In the genomic region with DNA sequence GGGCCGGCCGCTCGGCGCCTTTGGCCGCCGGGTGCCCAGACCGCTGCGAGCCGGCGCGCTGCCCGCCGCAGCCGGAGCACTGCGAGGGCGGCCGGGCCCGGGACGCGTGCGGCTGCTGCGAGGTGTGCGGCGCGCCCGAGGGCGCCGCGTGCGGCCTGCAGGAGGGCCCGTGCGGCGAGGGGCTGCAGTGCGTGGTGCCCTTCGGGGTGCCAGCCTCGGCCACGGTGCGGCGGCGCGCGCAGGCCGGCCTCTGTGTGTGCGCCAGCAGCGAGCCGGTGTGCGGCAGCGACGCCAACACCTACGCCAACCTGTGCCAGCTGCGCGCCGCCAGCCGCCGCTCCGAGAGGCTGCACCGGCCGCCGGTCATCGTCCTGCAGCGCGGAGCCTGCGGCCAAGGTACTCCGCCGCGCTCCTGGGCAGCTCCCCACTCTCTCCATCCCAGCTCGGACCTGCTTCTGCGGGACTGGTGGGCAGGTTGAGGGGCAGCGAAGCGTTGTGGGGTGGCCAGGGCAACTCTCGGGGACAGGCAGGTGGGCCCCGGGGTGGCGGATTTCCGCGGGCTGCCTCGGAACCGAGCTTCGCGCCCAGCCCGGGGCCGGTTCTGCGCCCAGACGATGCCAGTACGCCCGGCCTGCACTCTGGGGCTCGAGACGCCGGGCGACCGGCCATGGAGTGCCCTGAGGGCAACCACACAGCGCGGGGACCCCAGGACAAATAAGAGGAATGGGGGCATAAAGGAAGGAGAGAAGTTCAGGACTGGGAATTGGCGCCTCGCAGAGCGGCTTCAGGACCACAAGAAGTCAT, we compare ENCODE assay signal across 8 cellular contexts. TPM values are rescaled to one million over a fixed set of nuclear protein-coding genes. Genes with fewer than 3 reads are reported as not detected.
A peak's percentile ranks its signal among the peaks of the same experiment; 100 is the strongest.
DNase-seq lines count a peak whose midpoint lies in the region; ATAC-seq and TF ChIP-seq lines count a peak whose summit lies in the region.

No MANE protein-coding gene starts in this region.

- peak overlapping the region; percentile 82 to 89 (median 87) for H3K4me3 Mint-ChIP-seq in CD4-positive, alpha-beta memory T cell
- peak overlapping the region; percentile 92 to 96 (median 93) for H3K4me3 Mint-ChIP-seq in nephron

- no peaks in the 10 kb centered on the region for H3F3A ChIP-seq in MM.1S (ENCODE audit: insufficient read depth, low read length)

- intact Hi-C loops in CD4-positive, alpha-beta memory T cell (cut with micrococcal nuclease), result loop anchor here (5.0 kb wide), 1 partner anchor 55 kb away; no protein-coding TSS in a partner anchor
- intact Hi-C loops in esophagus muscularis mucosa (cut with DNase I), result no loop called here

- peaks cover 0 to 4% of the 10 kb centered on the region in 2 donors for H3K36me3 Mint-ChIP-seq in CD4-positive, alpha-beta memory T cell
- H3K36me3 Mint-ChIP-seq in nephron (ENCODE audit: low read depth), result no peaks in the 10 kb centered on the region

- CTCF ChIA-PET in CD4-positive, alpha-beta memory T cell (lab: Charles Lee; ENCODE audit: partially characterized antibody), result no interaction called here

- H3K27me3 ChIP-seq in CD4-positive, alpha-beta memory T cell (ENCODE audit: insufficient read depth, low read length), result peaks cover 28% of the 10 kb centered on the region
- H3K27me3 ChIP-seq in SJSA1 (replicated peaks), result peaks cover 30% of the 10 kb centered on the region
- no peaks in the 10 kb centered on the region for H3K27me3 ChIP-seq in esophagus muscularis mucosa
- H3K27me3 ChIP-seq in MM.1S (replicated peaks; ENCODE audit: insufficient read depth, low read length), result peaks cover 4% of the 10 kb centered on the region; the same call in 1 of the 2 replicates

- no peak overlapping the region for H3K9ac ChIP-seq in MM.1S (ENCODE audit: low read length)

- peak overlapping the region in 1 of 7 donors; percentile 73 for H3K27ac Mint-ChIP-seq in CD4-positive, alpha-beta memory T cell
- H3K27ac Mint-ChIP-seq in nephron, result peak overlapping the region; percentile 26 to 92 (median 88)

- peaks cover 25% of the 10 kb centered on the region for H3K4me1 ChIP-seq in CD4-positive, alpha-beta memory T cell (ENCODE audit: insufficient read depth, low read length)
- H3K4me1 ChIP-seq in SJSA1 (replicated peaks) (peaks cover 20% of the 10 kb centered on the region), esophagus muscularis mucosa (peaks cover 11 to 45% (median 32%) of the 10 kb centered on the region in 4 donors), MM.1S (ENCODE audit: low read length) (no peaks in the 10 kb centered on the region)

- no peaks in the 10 kb centered on the region for H3K9me2 ChIP-seq in MM.1S (replicated peaks; ENCODE audit: insufficient read depth, low read length)

- H3K27me3 Mint-ChIP-seq in CD4-positive, alpha-beta memory T cell, result peaks cover 27 to 37% of the 10 kb centered on the region in 2 donors
- peaks cover 78% of the 10 kb centered on the region for H3K27me3 Mint-ChIP-seq in nephron (ENCODE audit: low read depth)

- POLR2A ChIA-PET in CD4-positive, alpha-beta memory T cell (lab: Charles Lee; ENCODE audit: partially characterized antibody), result no interaction called here

- no peaks in the 10 kb centered on the region for H3K36me3 ChIP-seq in CD4-positive, alpha-beta memory T cell (ENCODE audit: insufficient read depth, low read length)
- no peaks in the 10 kb centered on the region for H3K36me3 ChIP-seq in SJSA1
- H3K36me3 ChIP-seq in esophagus muscularis mucosa, result no peaks in the 10 kb centered on the region
- no peaks in the 10 kb centered on the region for H3K36me3 ChIP-seq in MM.1S (replicated peaks; ENCODE audit: insufficient read depth, low read length)

- ATAC-seq in HG03439 (IDR thresholded peaks at IDR 0.05; ENCODE audit: unreplicated experiment) (no peak), GM21423 (IDR thresholded peaks at IDR 0.05; ENCODE audit: unreplicated experiment) (no peak), GM18870 (IDR thresholded peaks at IDR 0.05; ENCODE audit: unreplicated experiment) (no peak)

- peak overlapping the region in 1 of 2 donors; percentile 41 for H3K4me3 ChIP-seq in CD4-positive, alpha-beta memory T cell (ENCODE audit: low read length in 2 of 2)
- H3K4me3 ChIP-seq in SJSA1, result peak overlapping the region; percentile 46
- peak overlapping the region; percentile 71 to 88 (median 82) for H3K4me3 ChIP-seq in esophagus muscularis mucosa
- H3K4me3 ChIP-seq in MM.1S (ENCODE audit: low read length), result no peak overlapping the region

- H2AFZ ChIP-seq in MM.1S (ENCODE audit: low read length), result no peak overlapping the region

- peaks cover 10 to 35% (median 20%) of the 10 kb centered on the region in 4 donors for H3K4me1 Mint-ChIP-seq in CD4-positive, alpha-beta memory T cell
- H3K4me1 Mint-ChIP-seq in nephron, result peaks cover 35% of the 10 kb centered on the region

- no peaks in the 10 kb centered on the region for H3K9me3 Mint-ChIP-seq in CD4-positive, alpha-beta memory T cell
- no peaks in the 10 kb centered on the region for H3K9me3 Mint-ChIP-seq in nephron

- no peak for TF ChIP-seq EP300 in esophagus muscularis mucosa (IDR thresholded peaks at IDR 0.05)

- 1% methylated on average over 14 of the region's 95 CpGs for whole genome bisulfite sequencing in esophagus muscularis mucosa

- DNase-seq in CD4-positive, alpha-beta memory T cell, result peak in 2 of 5 donors; percentile 9
- DNase-seq in SJSA1 (ENCODE audit: low read depth in 1 of 2, low spot score in 2 of 2) (peak in 1 of 2 experiments; percentile 17), esophagus muscularis mucosa (ENCODE audit: extremely low spot score) (no peak), MM.1S (no peak)

- H3K27ac ChIP-seq in CD4-positive, alpha-beta memory T cell (ENCODE audit: low read depth, low read length), result no peak overlapping the region
- H3K27ac ChIP-seq in SJSA1 (no peak overlapping the region), esophagus muscularis mucosa (replicated peaks in 1 of 4) (peak overlapping the region; percentile 87 to 92 (median 90)), MM.1S (ENCODE audit: low read length) (no peak overlapping the region)

- H4K20me1 ChIP-seq in MM.1S (ENCODE audit: insufficient read depth, low read length), result no peaks in the 10 kb centered on the region

- no peak for TF ChIP-seq POLR2A in esophagus muscularis mucosa (IDR thresholded peaks at IDR 0.05; ENCODE audit: low read depth)

- TF ChIP-seq CTCF in esophagus muscularis mucosa (IDR thresholded peaks at IDR 0.05) (no peak), nephron (IDR thresholded peaks at IDR 0.05; ENCODE audit: unreplicated experiment in 3 of 3) (no peak), MM.1S (IDR thresholded peaks at IDR 0.05; ENCODE audit: low read length) (no peak)

- H3K9me3 ChIP-seq in CD4-positive, alpha-beta memory T cell (ENCODE audit: control insufficient read depth in 1 of 2, low read length in 2 of 2), result no peaks in the 10 kb centered on the region
- H3K9me3 ChIP-seq in SJSA1 (replicated peaks), result no peaks in the 10 kb centered on the region
- no peaks in the 10 kb centered on the region for H3K9me3 ChIP-seq in esophagus muscularis mucosa
- no peaks in the 10 kb centered on the region for H3K9me3 ChIP-seq in MM.1S (replicated peaks; ENCODE audit: insufficient read depth, low read length)

- H3K4me2 ChIP-seq in MM.1S (ENCODE audit: low read depth, low read length), result no peak overlapping the region

- no peaks in the 10 kb centered on the region for H3K79me2 ChIP-seq in MM.1S (ENCODE audit: low read length)

RNA-seq across cellular contexts. Expression of a gene that starts 0.6 kb away (rescaled TPM):
- under 1 TPM in 1 of 2 experiments, not detected in 1; 0.17 TPM for total RNA-seq in CD4-positive, alpha-beta memory T cell
- polyA plus RNA-seq in CD4-positive, alpha-beta memory T cell, result under 1 TPM in 1 of 2 donors, not detected in 1; 0.21 TPM
- 8.4 and 12.3 TPM in 2 replicates for total RNA-seq in SJSA1 (2014; rRNA removed; shearing (Covaris generic))
- total RNA-seq in esophagus muscularis mucosa, result 100 to 1,000 TPM; 101 to 146 (median 109) TPM

RNA-seq across cellular contexts. Expression of a gene that starts 7.5 kb away (rescaled TPM):
- not detected for total RNA-seq in CD4-positive, alpha-beta memory T cell
- polyA plus RNA-seq in CD4-positive, alpha-beta memory T cell, result not detected
- not detected in 2 replicates for total RNA-seq in SJSA1 (2014; rRNA removed; shearing (Covaris generic))
- total RNA-seq in esophagus muscularis mucosa, result 1 to 10 TPM in 1 of 4 donors, not detected in 3; 1.2 TPM

Comparison
In these comparisons a context has a peak if more than half of its experiments do, and no peak if none do; other contexts are left out.
1. H3K27ac ChIP-seq: peak in esophagus muscularis mucosa (4 of 4); none in CD4-positive, alpha-beta memory T cell (single experiment), SJSA1 (single experiment) and MM.1S (single experiment).